In the genomic region with DNA sequence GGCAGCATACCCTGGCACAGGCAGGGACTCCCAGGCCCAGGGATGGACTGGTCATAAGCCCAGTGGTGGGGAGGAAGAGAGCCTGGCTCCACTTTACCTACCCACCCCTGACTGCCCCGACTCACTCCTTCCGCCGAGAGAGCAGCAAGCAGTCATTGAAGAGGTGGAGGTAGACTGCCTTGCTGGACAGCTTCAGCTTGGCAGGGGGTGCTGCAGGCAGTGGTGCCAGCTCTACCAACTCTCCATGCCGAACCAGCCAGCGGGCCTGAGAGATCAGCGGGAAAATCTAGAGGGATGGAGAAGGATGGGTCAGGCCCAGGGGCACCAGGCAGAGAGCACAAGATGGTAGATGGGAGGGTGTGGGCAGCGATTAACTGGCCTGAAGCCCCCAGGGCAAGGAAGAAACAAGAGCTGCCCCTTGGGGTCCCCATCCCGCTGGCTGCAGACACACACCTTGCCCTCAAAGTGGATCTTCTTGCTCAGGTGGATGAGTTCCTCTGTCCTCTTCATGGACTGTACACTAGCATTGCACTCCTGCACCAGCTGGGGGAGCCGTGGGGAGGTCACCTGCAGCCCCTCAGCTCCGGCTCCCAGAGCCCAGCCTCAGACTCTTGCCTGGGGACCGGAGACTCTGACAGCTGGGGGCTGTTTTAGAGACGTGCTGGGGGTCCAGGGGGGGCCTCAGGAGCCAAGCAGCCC, we compare ENCODE assay signal across 9 cellular contexts. TPM values are rescaled to one million over a fixed set of nuclear protein-coding genes. Genes with fewer than 3 reads are reported as not detected.
DNase-seq lines count a peak whose midpoint lies in the region; ATAC-seq and TF ChIP-seq lines count a peak whose summit lies in the region.
"Had no signal": no experiment of that assay in that cellular context is flagged by ENCODE, and none has a peak within 500 bp of the region (broad histone marks: within the 10 kb centered on the region; RNA-seq: fewer than 3 reads in every experiment).

No MANE protein-coding gene starts in this region.

- no peaks in the 10 kb centered on the region for H3K9me3 ChIP-seq in gastrocnemius medialis

- DNase-seq in NCI-H146 (lab: John Stamatoyannopoulos, UW) = peak; percentile 21
- DNase-seq in NCI-H146 treated with DMSO at 0.1 percent for 48 hours (lab: John Stamatoyannopoulos, UW; ENCODE audit: unreplicated experiment) = no peak
- DNase-seq in NCI-H128 (lab: John Stamatoyannopoulos, UW; ENCODE audit: unreplicated experiment) = peak; percentile 36
- DNase-seq in activated naive CD8-positive, alpha-beta T cell treated with anti-CD3 and anti-CD28 coated beads, Interleukin-2, amount 10 ng/mL, durations not matched to agents 7 days and 5 days = peak; percentile 67
- DNase-seq in natural killer cell = no peak
- DNase-seq in gastrocnemius medialis = no peak
- no peak for DNase-seq in CD14-positive monocyte (ENCODE audit: low spot score)

- TF ChIP-seq CTCF in natural killer cell (IDR thresholded peaks at IDR 0.05) (no peak), gastrocnemius medialis (IDR thresholded peaks at IDR 0.05 in 4 of 5, conservative IDR thresholded peaks at IDR 0.05 in 1 of 5) (peak in 1 of 5 experiments; percentile 12), CD14-positive monocyte (IDR thresholded peaks at IDR 0.05) (no peak)

- no peak overlapping the region for H3K4me3 Mint-ChIP-seq in activated naive CD8-positive, alpha-beta T cell treated with anti-CD3 and anti-CD28 coated beads, Interleukin-2, amount 10 ng/mL, durations not matched to agents 7 days and 5 days
- H3K4me3 Mint-ChIP-seq in natural killer cell (peak overlapping the region; percentile 47), CD14-positive monocyte (no peak overlapping the region)

- H3K27me3 ChIP-seq in gastrocnemius medialis = peaks cover 6 to 9% (median 6%) of the 10 kb centered on the region in 3 donors

- intact Hi-C loops in natural killer cell (cut with micrococcal nuclease) (no loop called here), gastrocnemius medialis (cut with DNase I; ENCODE audit: low total_unique reads) (loop anchor here (5.0 kb wide), 1 partner anchor 158 kb away; no protein-coding TSS in a partner anchor), CD14-positive monocyte (cut with micrococcal nuclease) (loop anchor here in 1 of 2 donors (2.0 kb wide), 1 partner anchor 14 kb away; no protein-coding TSS in a partner anchor)

- H3K4me1 ChIP-seq in gastrocnemius medialis = peaks cover 4 to 6% of the 10 kb centered on the region in 2 donors

- H3K4me1 Mint-ChIP-seq in activated naive CD8-positive, alpha-beta T cell treated with anti-CD3 and anti-CD28 coated beads, Interleukin-2, amount 10 ng/mL, durations not matched to agents 7 days and 5 days = peaks cover 2% of the 10 kb centered on the region
- peaks cover 0 to 37% of the 10 kb centered on the region in 2 donors for H3K4me1 Mint-ChIP-seq in natural killer cell
- H3K4me1 Mint-ChIP-seq in CD14-positive monocyte = peaks cover 13% of the 10 kb centered on the region

- POLR2A ChIA-PET in activated naive CD8-positive, alpha-beta T cell treated with anti-CD3 and anti-CD28 coated beads, Interleukin-2, amount 10 ng/mL, durations not matched to agents 7 days and 5 days (lab: Charles Lee) = interaction anchor here (0.5 to 2.7 kb wide), 2 partner anchors 38 to 623 kb away, joined by 4 to 12 read pairs; no protein-coding TSS in a partner anchor

- H3K27ac ChIP-seq in gastrocnemius medialis = no peak overlapping the region

- H3K27ac Mint-ChIP-seq in activated naive CD8-positive, alpha-beta T cell treated with anti-CD3 and anti-CD28 coated beads, Interleukin-2, amount 10 ng/mL, durations not matched to agents 7 days and 5 days = no peak overlapping the region
- peak overlapping the region in 1 of 2 donors; percentile 37 for H3K27ac Mint-ChIP-seq in natural killer cell
- H3K27ac Mint-ChIP-seq in CD14-positive monocyte = peak overlapping the region in 1 of 7 donors; percentile 64

- no peaks in the 10 kb centered on the region for H3K9me3 Mint-ChIP-seq in activated naive CD8-positive, alpha-beta T cell treated with anti-CD3 and anti-CD28 coated beads, Interleukin-2, amount 10 ng/mL, durations not matched to agents 7 days and 5 days
- no peaks in the 10 kb centered on the region for H3K9me3 Mint-ChIP-seq in natural killer cell
- no peaks in the 10 kb centered on the region for H3K9me3 Mint-ChIP-seq in CD14-positive monocyte

- no peak for TF ChIP-seq POLR2A in gastrocnemius medialis (IDR thresholded peaks at IDR 0.05)

- H3K36me3 Mint-ChIP-seq in activated naive CD8-positive, alpha-beta T cell treated with anti-CD3 and anti-CD28 coated beads, Interleukin-2, amount 10 ng/mL, durations not matched to agents 7 days and 5 days = no peaks in the 10 kb centered on the region
- H3K36me3 Mint-ChIP-seq in natural killer cell = no peaks in the 10 kb centered on the region
- peaks cover 7 to 18% of the 10 kb centered on the region in 2 donors for H3K36me3 Mint-ChIP-seq in CD14-positive monocyte

- no peaks in the 10 kb centered on the region for H3K27me3 Mint-ChIP-seq in activated naive CD8-positive, alpha-beta T cell treated with anti-CD3 and anti-CD28 coated beads, Interleukin-2, amount 10 ng/mL, durations not matched to agents 7 days and 5 days
- H3K27me3 Mint-ChIP-seq in natural killer cell (ENCODE audit: low read depth in 2 of 2) (no peaks in the 10 kb centered on the region), CD14-positive monocyte (ENCODE audit: low read depth in 3 of 3) (peaks cover 0 to 4% (median 0%) of the 10 kb centered on the region in 3 donors)

- H3K36me3 ChIP-seq in gastrocnemius medialis = no peaks in the 10 kb centered on the region

- ATAC-seq in activated naive CD8-positive, alpha-beta T cell treated with anti-CD3 and anti-CD28 coated beads, Interleukin-2, amount 10 ng/mL, durations not matched to agents 7 days and 5 days (ENCODE audit: low read depth) = no peak
- ATAC-seq in natural killer cell (no peak), gastrocnemius medialis (no peak), GM21390 (IDR thresholded peaks at IDR 0.05; ENCODE audit: unreplicated experiment) (no peak)

- H3K4me3 ChIP-seq in gastrocnemius medialis = no peak overlapping the region

- in situ Hi-C loops in gastrocnemius medialis (cut with MboI; ENCODE audit: low sequenced_read_pairs in 4 of 4) = no loop called here

RNA-seq across cellular contexts. Expression of a gene that starts 7.7 kb away (rescaled TPM):
- 10 to 100 TPM in 1 of 2 experiments, 1 to 10 TPM in 1; 7.5 to 10.2 TPM for total RNA-seq in activated naive CD8-positive, alpha-beta T cell treated with anti-CD3 and anti-CD28 coated beads, Interleukin-2, amount 10 ng/mL, durations not matched to agents 7 days and 5 days
- total RNA-seq in natural killer cell (10 to 100 TPM; 14.6 to 18.9 (median 15.8) TPM), gastrocnemius medialis (1 to 10 TPM in 3 of 4 donors, under 1 TPM in 1; 0.68 to 3.0 (median 2.3) TPM)
- polyA plus RNA-seq in CD14-positive monocyte = 1 to 10 TPM; 2.2 to 2.3 TPM

RNA-seq across cellular contexts. Expression of a gene that starts 32.2 kb away (rescaled TPM):
- total RNA-seq in activated naive CD8-positive, alpha-beta T cell treated with anti-CD3 and anti-CD28 coated beads, Interleukin-2, amount 10 ng/mL, durations not matched to agents 7 days and 5 days = 1 to 10 TPM; 6.8 to 7.3 TPM
- total RNA-seq in natural killer cell (10 to 100 TPM in 1 of 3 donors, 1 to 10 TPM in 2; 7.6 to 10.8 (median 8.3) TPM), gastrocnemius medialis (1 to 10 TPM in 3 of 4 donors, under 1 TPM in 1; 0.46 to 6.3 (median 3.1) TPM)
- polyA plus RNA-seq in CD14-positive monocyte = 1 to 10 TPM in 1 of 2 donors, under 1 TPM in 1; 0.54 to 1.4 TPM

RNA-seq across cellular contexts. Expression of a gene that starts 48.9 kb away (rescaled TPM):
- total RNA-seq in activated naive CD8-positive, alpha-beta T cell treated with anti-CD3 and anti-CD28 coated beads, Interleukin-2, amount 10 ng/mL, durations not matched to agents 7 days and 5 days = not detected
- total RNA-seq in natural killer cell (under 1 TPM in 1 of 3 donors, not detected in 2; 0.13 TPM), gastrocnemius medialis (1 to 10 TPM; 1.2 to 6.4 (median 2.9) TPM)
- polyA plus RNA-seq in CD14-positive monocyte = not detected
- total RNA-seq: T-helper 2 cell treated with Interferon-gamma antibody and Interleukin-4, amounts not matched to agents 100 ng/mL and 5 ng/mL, for 36 hours had no signal

Comparison
In these comparisons a context has a peak if more than half of its experiments do, and no peak if none do; other contexts are left out.
1. DNase-seq: peak in NCI-H146 (single experiment), NCI-H128 (single experiment) and activated naive CD8-positive, alpha-beta T cell treated with anti-CD3 and anti-CD28 coated beads, Interleukin-2, amount 10 ng/mL, durations not matched to agents 7 days and 5 days (single experiment); none in NCI-H146 treated with DMSO at 0.1 percent for 48 hours (single experiment), natural killer cell (single experiment), gastrocnemius medialis (0 of 2) and CD14-positive monocyte (single experiment).